22 cellular contexts compared by ENCODE assay signal in genomic region chr3:47267490-47267824, GRCh38. TPM values are rescaled to one million over a fixed set of nuclear protein-coding genes. Genes with fewer than 3 reads are reported as not detected.
DNase-seq lines count a peak whose midpoint lies in the region; ATAC-seq, FAIRE-seq and TF ChIP-seq lines count a peak whose summit lies in the region.
"Had no signal": no experiment of that assay in that cellular context is flagged by ENCODE, and none has a peak within 500 bp of the region (broad histone marks: within the 10 kb centered on the region; RNA-seq: fewer than 3 reads in every experiment).

No MANE protein-coding gene starts in this region.

- H3K4me3 Mint-ChIP-seq in central memory CD8-positive, alpha-beta T cell, result no peak overlapping the region
- H3K4me3 Mint-ChIP-seq: CD8-positive, alpha-beta T cell; HFFc6 had no signal

- CTCF ChIA-PET in HepG2 (lab: Yijun Ruan, JAX; ENCODE audit: low intra/inter-chr PET ratio, low total read pairs), result no interaction called here

- H3K27ac ChIP-seq in HepG2 (ENCODE audit: extremely low read length, insufficient read depth, low read length), result no peak overlapping the region
- no peak overlapping the region for H3K27ac ChIP-seq in right lobe of liver
- H3K27ac ChIP-seq in Karpas-422 (ENCODE audit: low read length), result peak overlapping the region; percentile 81
- H3K27ac ChIP-seq in smooth muscle cell (ENCODE audit: low read depth), result peak overlapping the region; percentile 71
- no peak overlapping the region for H3K27ac ChIP-seq in WERI-Rb-1
- H3K27ac ChIP-seq: C4-2B, SK-N-MC had no signal

- peaks cover 15% of the 10 kb centered on the region for H3K4me1 ChIP-seq in HepG2 (ENCODE audit: insufficient read depth, low read length)
- no peaks in the 10 kb centered on the region for H3K4me1 ChIP-seq in right lobe of liver
- H3K4me1 ChIP-seq in Karpas-422 (ENCODE audit: low read length), result peaks cover 42% of the 10 kb centered on the region
- H3K4me1 ChIP-seq in smooth muscle cell (ENCODE audit: low read depth), result peaks cover 2% of the 10 kb centered on the region
- H3K4me1 ChIP-seq: Peyer's patch had no signal

- intact Hi-C loops in HepG2 (cut with micrococcal nuclease; ENCODE audit: unreplicated experiment) (no loop called here), right lobe of liver (cut with DNase I) (no loop called here)

- TF ChIP-seq EP300 in HepG2 (IDR thresholded peaks at IDR 0.05; ENCODE audit: low read depth in 2 of 2, low read length in 2 of 2) (no peak), HepG2 (CRISPR knock-in tag; IDR thresholded peaks at IDR 0.05; ENCODE audit: borderline replicate concordance) (no peak)

- H4K20me1 ChIP-seq in HepG2 (ENCODE audit: insufficient read depth, low read length), result no peaks in the 10 kb centered on the region
- H4K20me1 ChIP-seq in Karpas-422 (ENCODE audit: insufficient read depth, low read depth, low read length), result no peaks in the 10 kb centered on the region
- H4K20me1 ChIP-seq in smooth muscle cell (ENCODE audit: low read depth), result no peaks in the 10 kb centered on the region

- H3K9me3 ChIP-seq in HepG2 (ENCODE audit: low read length), result no peaks in the 10 kb centered on the region
- H3K9me3 ChIP-seq in right lobe of liver, result no peaks in the 10 kb centered on the region
- no peaks in the 10 kb centered on the region for H3K9me3 ChIP-seq in Karpas-422 (ENCODE audit: low read length)
- H3K9me3 ChIP-seq in smooth muscle cell (replicated peaks; ENCODE audit: low read depth), result no peaks in the 10 kb centered on the region
- H3K9me3 ChIP-seq in WERI-Rb-1 (ENCODE audit: severe bottlenecking), result no peaks in the 10 kb centered on the region
- H3K9me3 ChIP-seq: Caco-2, Peyer's patch had no signal

- TF ChIP-seq RAD21 in HepG2 (CRISPR knock-in tag; IDR thresholded peaks at IDR 0.05), result no peak

- H3K27me3 Mint-ChIP-seq in central memory CD8-positive, alpha-beta T cell, result no peaks in the 10 kb centered on the region
- H3K27me3 Mint-ChIP-seq: IgD-negative memory B cell had no signal

- H3K36me3 Mint-ChIP-seq in central memory CD8-positive, alpha-beta T cell (ENCODE audit: insufficient read depth), result no peaks in the 10 kb centered on the region
- H3K36me3 Mint-ChIP-seq: CD8-positive, alpha-beta T cell; IgD-negative memory B cell had no signal

- H3K27me3 ChIP-seq in HepG2 (ENCODE audit: control insufficient read depth in 1 of 2, insufficient read depth in 2 of 2, low read length in 2 of 2) (no peaks in the 10 kb centered on the region), right lobe of liver (no peaks in the 10 kb centered on the region), Karpas-422 (ENCODE audit: low read length) (no peaks in the 10 kb centered on the region), smooth muscle cell (ENCODE audit: low read depth) (no peaks in the 10 kb centered on the region), WERI-Rb-1 (ENCODE audit: insufficient read depth, low read depth, severe bottlenecking) (no peaks in the 10 kb centered on the region)
- H3K27me3 ChIP-seq: Peyer's patch had no signal

- peaks cover 7% of the 10 kb centered on the region for H3F3A ChIP-seq in smooth muscle cell (ENCODE audit: low read depth)

- ATAC-seq in HepG2 (no peak), right lobe of liver (no peak)
- no peak for ATAC-seq in central memory CD8-positive, alpha-beta T cell (replicated peaks; ENCODE audit: extremely low read depth, poor library complexity, severe bottlenecking)

- peak overlapping the region; percentile 8 for H3K27ac Mint-ChIP-seq in central memory CD8-positive, alpha-beta T cell (ENCODE audit: low read depth)
- H3K27ac Mint-ChIP-seq: CD8-positive, alpha-beta T cell; HFFc6 had no signal

- TF ChIP-seq CTCF in HepG2 (CRISPR knock-in tag; IDR thresholded peaks at IDR 0.05), result no peak
- TF ChIP-seq CTCF in right lobe of liver (IDR thresholded peaks at IDR 0.05), result no peak
- no peak for TF ChIP-seq CTCF in smooth muscle cell (IDR thresholded peaks at IDR 0.05; ENCODE audit: borderline replicate concordance, insufficient read depth, poor library complexity, severe bottlenecking)
- no peak for TF ChIP-seq CTCF in WERI-Rb-1 (IDR thresholded peaks at IDR 0.05; ENCODE audit: low read depth, low read length)

- FAIRE-seq in HepG2 (lab: Jason Lieb, UNC), result no peak
- FAIRE-seq: A204.1, G401.6 had no signal

- H2AFZ ChIP-seq in HepG2 (ENCODE audit: low read length), result no peak overlapping the region
- peak overlapping the region; percentile 47; the same call in 1 of the 2 replicates for H2AFZ ChIP-seq in Karpas-422 (ENCODE audit: low read length)
- H2AFZ ChIP-seq in smooth muscle cell (ENCODE audit: low read depth), result no peak overlapping the region

- no TSS peak for BruUV-seq in HepG2 (replicated peaks; lab: Mats Ljungman, UMichigan)

- POLR2A ChIA-PET in HepG2 (lab: Yijun Ruan, JAX), result no interaction called here

- no peak for DNase-seq in HepG2 (ENCODE audit: low spot score)
- no peak for DNase-seq in right lobe of liver
- no peak for DNase-seq in Karpas-422
- DNase-seq in central memory CD8-positive, alpha-beta T cell (ENCODE audit: low spot score in 2 of 2), result no peak
- DNase-seq in smooth muscle cell (lab: John Stamatoyannopoulos, UW; ENCODE audit: unreplicated experiment), result no peak
- DNase-seq in stimulated activated naive CD4-positive, alpha-beta T cell treated with Interleukin-2 at 50 U/mL for 16 hours (lab: John Stamatoyannopoulos, UW), result no peak
- no peak for DNase-seq in WERI-Rb-1
- no peak for DNase-seq in NOMO-1 treated with dmso at 0.1 percent for 144 hours (lab: John Stamatoyannopoulos, UW; ENCODE audit: unreplicated experiment)
- DNase-seq: Caco-2, H7, NCI-H1092 treated with DMSO at 0.1 percent for 48 hours, NCI-H1436, NCI-H187, NCI-H774 had no signal

- H3K9me3 Mint-ChIP-seq in central memory CD8-positive, alpha-beta T cell, result no peaks in the 10 kb centered on the region
- H3K9me3 Mint-ChIP-seq: CD8-positive, alpha-beta T cell; HFFc6; IgD-negative memory B cell had no signal

- in situ Hi-C loops in HepG2 (cut with HindIII; ENCODE audit: extremely low pct_ligation_motif_present, low pct_unique_long_range_greater_than_20kb), result no loop called here

- H3K4me1 Mint-ChIP-seq in central memory CD8-positive, alpha-beta T cell, result no peaks in the 10 kb centered on the region

- H3K4me2 ChIP-seq in HepG2 (ENCODE audit: low read depth, low read length) (no peak overlapping the region), Karpas-422 (ENCODE audit: low read depth, low read length, poor library complexity, severe bottlenecking) (peak overlapping the region; percentile 70), smooth muscle cell (peak overlapping the region; percentile 70)

- H3K79me2 ChIP-seq in HepG2 (ENCODE audit: insufficient read depth, low read length), result no peaks in the 10 kb centered on the region
- H3K79me2 ChIP-seq in Karpas-422 (ENCODE audit: low read length), result no peaks in the 10 kb centered on the region
- H3K79me2 ChIP-seq in smooth muscle cell (ENCODE audit: low read depth), result no peaks in the 10 kb centered on the region

- TF ChIP-seq POLR2A in HepG2 (IDR thresholded peaks at IDR 0.05; ENCODE audit: insufficient read depth in 1 of 2, low read depth in 2 of 2, low read length in 2 of 2), result no peak
- no peak for TF ChIP-seq POLR2A in right lobe of liver (IDR thresholded peaks at IDR 0.05)

- H3K9me2 ChIP-seq in Karpas-422 (replicated peaks; ENCODE audit: insufficient read depth, low read length), result no peaks in the 10 kb centered on the region

- H3K36me3 ChIP-seq in HepG2 (replicated peaks in 1 of 2; ENCODE audit: control insufficient read depth in 1 of 2, insufficient read depth in 2 of 2, low read length in 2 of 2), result no peaks in the 10 kb centered on the region
- no peaks in the 10 kb centered on the region for H3K36me3 ChIP-seq in right lobe of liver
- H3K36me3 ChIP-seq in Karpas-422 (ENCODE audit: insufficient read depth, low read length), result no peaks in the 10 kb centered on the region
- no peaks in the 10 kb centered on the region for H3K36me3 ChIP-seq in smooth muscle cell (ENCODE audit: low read depth)
- no peaks in the 10 kb centered on the region for H3K36me3 ChIP-seq in WERI-Rb-1
- H3K36me3 ChIP-seq: Peyer's patch had no signal

- H3K9ac ChIP-seq in HepG2 (ENCODE audit: insufficient read depth, low read depth, low read length) (no peak overlapping the region), Karpas-422 (ENCODE audit: low read length) (peak overlapping the region; percentile 49; the same call in 1 of the 2 replicates), smooth muscle cell (ENCODE audit: low read depth) (no peak overlapping the region)

- no peak overlapping the region for H3K4me3 ChIP-seq in HepG2 (replicated peaks in 1 of 3; ENCODE audit: insufficient read depth in 1 of 3, low read depth in 2 of 3, low read length in 3 of 3)
- no peak overlapping the region for H3K4me3 ChIP-seq in right lobe of liver
- H3K4me3 ChIP-seq in Karpas-422 (ENCODE audit: low read length), result peak overlapping the region; percentile 50
- no peak overlapping the region for H3K4me3 ChIP-seq in smooth muscle cell
- H3K4me3 ChIP-seq in WERI-Rb-1 (ENCODE audit: low read depth, low read length), result no peak overlapping the region
- H3K4me3 ChIP-seq: Peyer's patch, SK-N-MC had no signal

RNA-seq across cellular contexts. Expression of gene KIF9, which starts 15.1 kb away (rescaled TPM):
- 16.9 and 18.8 TPM in 2 replicates for total RNA-seq in HepG2 (2016; rRNA removed; fragmentation: Illumina TruSeq; extraction: Trizol)
- 10.9 and 16.9 TPM in 2 replicates for total RNA-seq in HepG2 (2016; cell fraction: cytosol; rRNA removed; fragmentation: Illumina TruSeq; extraction: Trizol; ENCODE audit: low read depth)
- 15.3 and 20.4 TPM in 2 replicates for total RNA-seq in HepG2 (2016; cell fraction: insoluble cytoplasmic fraction; rRNA removed; fragmentation: Illumina TruSeq; extraction: Trizol)
- 19.3 and 19.6 TPM in 2 replicates for total RNA-seq in HepG2 (2016; cell fraction: membrane; rRNA removed; fragmentation: Illumina TruSeq; extraction: Trizol)
- total RNA-seq in HepG2 (2016; cell fraction: nucleus; rRNA removed; fragmentation: Illumina TruSeq; extraction: Trizol), result 6.5 and 8.7 TPM in 2 replicates
- polyA plus RNA-seq in HepG2 (2011; rRNA removed), result 4.3 and 5.1 TPM in 2 replicates
- 4.9 and 6.2 TPM in 2 replicates for polyA plus RNA-seq in HepG2 (2011; cell fraction: cytosol; rRNA removed)
- 2.4 and 3.5 TPM in 2 replicates for polyA plus RNA-seq in HepG2 (2011; cell fraction: nucleus; rRNA removed)
- polyA plus RNA-seq in HepG2 (2012), result 6.2 and 9.4 TPM in 2 replicates
- polyA plus RNA-seq in HepG2 (2016; cell fraction: cytosol; fragmentation: Illumina TruSeq; extraction: Trizol; ENCODE audit: low read depth), result 16.0 and 22.8 TPM in 2 replicates
- polyA plus RNA-seq in HepG2 (2016; cell fraction: insoluble cytoplasmic fraction; fragmentation: Illumina TruSeq; extraction: Trizol; ENCODE audit: low read depth), result 23.7 and 25.7 TPM in 2 replicates
- 17.7 and 20.7 TPM in 2 replicates for polyA plus RNA-seq in HepG2 (2016; cell fraction: membrane; fragmentation: Illumina TruSeq; extraction: Trizol; ENCODE audit: low read depth)
- polyA plus RNA-seq in HepG2 (2016; cell fraction: nucleus; fragmentation: Illumina TruSeq; extraction: Trizol; ENCODE audit: insufficient read depth, low read depth), result 8.4 and 11.9 TPM in 2 replicates
- polyA minus RNA-seq in HepG2 (2011; rRNA and poly(A)+ RNA removed; ENCODE audit: low replicate concordance), result 2.9 and 4.0 TPM in 2 replicates
- polyA minus RNA-seq in HepG2 (2011; cell fraction: cytosol; rRNA and poly(A)+ RNA removed), result 2.3 and 4.0 TPM in 2 replicates
- polyA minus RNA-seq in HepG2 (2011; cell fraction: nucleus; rRNA and poly(A)+ RNA removed), result 6.1 and 6.7 TPM in 2 replicates
- 1 to 10 TPM; 2.1 to 4.7 (median 3.2) TPM for total RNA-seq in right lobe of liver
- total RNA-seq in Karpas-422 (2014; rRNA removed; shearing (Covaris generic); ENCODE audit: low replicate concordance), result 8.3 and 21.1 TPM in 2 replicates
- total RNA-seq in smooth muscle cell, result 2.2 and 5.0 TPM in 2 replicates
- 6.5 and 10.9 TPM in 2 replicates for polyA plus RNA-seq in smooth muscle cell

RNA-seq across cellular contexts. Expression of gene KLHL18, which starts 15.3 kb away (rescaled TPM):
- total RNA-seq in HepG2 (2016; rRNA removed; fragmentation: Illumina TruSeq; extraction: Trizol), result 18.8 and 26.1 TPM in 2 replicates
- total RNA-seq in HepG2 (2016; cell fraction: cytosol; rRNA removed; fragmentation: Illumina TruSeq; extraction: Trizol; ENCODE audit: low read depth), result 6.3 and 9.1 TPM in 2 replicates
- 21.7 and 22.2 TPM in 2 replicates for total RNA-seq in HepG2 (2016; cell fraction: insoluble cytoplasmic fraction; rRNA removed; fragmentation: Illumina TruSeq; extraction: Trizol)
- total RNA-seq in HepG2 (2016; cell fraction: membrane; rRNA removed; fragmentation: Illumina TruSeq; extraction: Trizol), result 12.0 and 13.5 TPM in 2 replicates
- 13.5 and 13.9 TPM in 2 replicates for total RNA-seq in HepG2 (2016; cell fraction: nucleus; rRNA removed; fragmentation: Illumina TruSeq; extraction: Trizol)
- polyA plus RNA-seq in HepG2 (2011; rRNA removed), result 14.0 and 17.5 TPM in 2 replicates
- polyA plus RNA-seq in HepG2 (2011; cell fraction: cytosol; rRNA removed), result 18.8 and 22.7 TPM in 2 replicates
- 19.3 and 24.7 TPM in 2 replicates for polyA plus RNA-seq in HepG2 (2011; cell fraction: nucleus; rRNA removed)
- polyA plus RNA-seq in HepG2 (2012), result 13.6 and 13.8 TPM in 2 replicates
- 14.1 and 15.0 TPM in 2 replicates for polyA plus RNA-seq in HepG2 (2016; cell fraction: cytosol; fragmentation: Illumina TruSeq; extraction: Trizol; ENCODE audit: low read depth)
- polyA plus RNA-seq in HepG2 (2016; cell fraction: insoluble cytoplasmic fraction; fragmentation: Illumina TruSeq; extraction: Trizol; ENCODE audit: low read depth), result 18.9 and 19.2 TPM in 2 replicates
- 15.0 and 19.1 TPM in 2 replicates for polyA plus RNA-seq in HepG2 (2016; cell fraction: membrane; fragmentation: Illumina TruSeq; extraction: Trizol; ENCODE audit: low read depth)
- polyA plus RNA-seq in HepG2 (2016; cell fraction: nucleus; fragmentation: Illumina TruSeq; extraction: Trizol; ENCODE audit: insufficient read depth, low read depth), result 24.2 and 25.9 TPM in 2 replicates
- polyA minus RNA-seq in HepG2 (2011; rRNA and poly(A)+ RNA removed; ENCODE audit: low replicate concordance), result 38.2 and 46.2 TPM in 2 replicates
- polyA minus RNA-seq in HepG2 (2011; cell fraction: cytosol; rRNA and poly(A)+ RNA removed), result 6.6 and 13.3 TPM in 2 replicates
- 15.7 and 24.3 TPM in 2 replicates for polyA minus RNA-seq in HepG2 (2011; cell fraction: nucleus; rRNA and poly(A)+ RNA removed)
- 10 to 100 TPM in 1 of 6 experiments, 1 to 10 TPM in 5; 4.3 to 11.4 (median 8.1) TPM for total RNA-seq in right lobe of liver
- 15.6 and 33.0 TPM in 2 replicates for total RNA-seq in Karpas-422 (2014; rRNA removed; shearing (Covaris generic); ENCODE audit: low replicate concordance)
- 17.8 and 18.4 TPM in 2 replicates for total RNA-seq in smooth muscle cell
- polyA plus RNA-seq in smooth muscle cell, result 17.6 and 25.8 TPM in 2 replicates

Comparison
In these comparisons a context has a peak if more than half of its experiments do, and no peak if none do; other contexts are left out.
1. H3K27ac ChIP-seq: peak in Karpas-422 (single experiment) and smooth muscle cell (single experiment); none in HepG2 (single experiment), right lobe of liver (0 of 3) and WERI-Rb-1 (single experiment).